Comparison of ENCODE assay signal across 16 cellular contexts in genomic region chr5:3265131-3265885, GRCh38.
DNase-seq lines count a peak whose midpoint lies in the region.
"Had no signal": no experiment of that assay in that cellular context is flagged by ENCODE, and none has a peak within 500 bp of the region (broad histone marks: within the 10 kb centered on the region; RNA-seq: fewer than 3 reads in every experiment).

No MANE protein-coding gene starts in this region.

- H2AFZ ChIP-seq in trophoblast cell (ENCODE audit: insufficient read depth, low read length, poor library complexity) = no peak overlapping the region

- H3K4me2 ChIP-seq in trophoblast cell (ENCODE audit: low read length) = no peak overlapping the region
- H3K4me2 ChIP-seq: BLaER1 treated with 17β-estradiol and CSF1 and Interleukin-3, amounts not matched to agents 10 nM and 100 nM had no signal

- H3K18ac ChIP-seq in trophoblast cell (ENCODE audit: low read length) = no peak overlapping the region

- H4K12ac ChIP-seq in trophoblast cell (ENCODE audit: low read depth, low read length) = no peak overlapping the region

- no peak overlapping the region for H2BK120ac ChIP-seq in trophoblast cell (ENCODE audit: insufficient read depth, low read length, poor library complexity)

- H3K9me3 ChIP-seq in trophoblast cell (ENCODE audit: insufficient read depth, low read depth, low read length) = peaks cover 2% of the 10 kb centered on the region

- no peak overlapping the region for H2BK5ac ChIP-seq in trophoblast cell (ENCODE audit: low read depth, low read length, poor library complexity)

- H3K27ac ChIP-seq in angular gyrus (ENCODE audit: low read depth, low read length) (peak overlapping the region; percentile 92), trophoblast cell (ENCODE audit: low read depth, low read length) (no peak overlapping the region)
- H3K27ac ChIP-seq: BLaER1 treated with 17β-estradiol and CSF1 and Interleukin-3, amounts not matched to agents 10 nM and 100 nM; SJSA1 had no signal

- DNase-seq in MV-4-11 (lab: John Stamatoyannopoulos, UW) = peak; percentile 5
- peak; percentile 92 for DNase-seq in globus pallidus (ENCODE audit: low spot score)
- peak; percentile 80 for DNase-seq in putamen (ENCODE audit: low spot score)
- no peak for DNase-seq in trophoblast cell
- DNase-seq in T1000 (lab: John Stamatoyannopoulos, UW) = no peak
- no peak for DNase-seq in GF-D8 (lab: John Stamatoyannopoulos, UW)
- DNase-seq: CD8-positive, alpha-beta T cell; Kasumi-1; MM.1S; NCI-H1105 treated with DMSO at 0.1 percent for 48 hours; NCI-H2029 treated with DMSO at 0.1 percent for 48 hours; NCI-H226; NCI-H524 had no signal

- no peaks in the 10 kb centered on the region for H3K79me1 ChIP-seq in trophoblast cell (ENCODE audit: low read length)

- no peak overlapping the region for H2BK12ac ChIP-seq in trophoblast cell (ENCODE audit: low read length)

- no peak overlapping the region for H3K14ac ChIP-seq in trophoblast cell (ENCODE audit: low read length)

- no CpG with 5 or more reads among the region's 5 CpGs for WGBS in trophoblast cell (ENCODE audit: extremely low coverage, insufficient coverage, insufficient read length)

- no peaks in the 10 kb centered on the region for H3K27me3 ChIP-seq in trophoblast cell (ENCODE audit: insufficient read depth, low read length)
- H3K27me3 ChIP-seq: BLaER1 treated with 17β-estradiol and CSF1 and Interleukin-3, amounts not matched to agents 10 nM and 100 nM; SJSA1 had no signal

- no peak overlapping the region for H4K91ac ChIP-seq in trophoblast cell (ENCODE audit: low read depth, low read length)

- no peak overlapping the region for H3K4me3 ChIP-seq in trophoblast cell (ENCODE audit: low read depth, low read length)
- H3K4me3 ChIP-seq: BLaER1 treated with 17β-estradiol and CSF1 and Interleukin-3, amounts not matched to agents 10 nM and 100 nM; SJSA1 had no signal

- H3K23ac ChIP-seq in trophoblast cell (ENCODE audit: low read length) = no peak overlapping the region

- no peaks in the 10 kb centered on the region for H3K79me2 ChIP-seq in trophoblast cell (ENCODE audit: control insufficient read depth, insufficient read depth, low read length, poor library complexity)

- no peak overlapping the region for H4K8ac ChIP-seq in trophoblast cell (ENCODE audit: low read depth, low read length)

- no peak overlapping the region for H3K4ac ChIP-seq in trophoblast cell (ENCODE audit: low read depth, low read length)

- no peaks in the 10 kb centered on the region for H3K4me1 ChIP-seq in trophoblast cell (ENCODE audit: control insufficient read depth in 1 of 2, insufficient read depth in 2 of 2, low read length in 2 of 2)
- H3K4me1 ChIP-seq: SJSA1 had no signal

- no peak overlapping the region for H2AK5ac ChIP-seq in trophoblast cell (ENCODE audit: low read length)

- H3K36me3 ChIP-seq in trophoblast cell (ENCODE audit: control insufficient read depth in 1 of 2, insufficient read depth in 2 of 2, low read length in 2 of 2) = no peaks in the 10 kb centered on the region
- H3K36me3 ChIP-seq: BLaER1 treated with 17β-estradiol and CSF1 and Interleukin-3, amounts not matched to agents 10 nM and 100 nM; SJSA1 had no signal

- no peak overlapping the region for H3K9ac ChIP-seq in trophoblast cell (ENCODE audit: low read length)
- H3K9ac ChIP-seq: BLaER1 treated with 17β-estradiol and CSF1 and Interleukin-3, amounts not matched to agents 10 nM and 100 nM had no signal

Comparison
In these comparisons a context has a peak if more than half of its experiments do, and no peak if none do; other contexts are left out.
1. DNase-seq: peak in MV-4-11 (single experiment), globus pallidus (single experiment) and putamen (single experiment); none in trophoblast cell (0 of 2), T1000 (single experiment) and GF-D8 (single experiment).